ENCODE assay signal across 13 cellular contexts in genomic region chr12:101616027-101616494, GRCh38. TPM values are rescaled to one million over a fixed set of nuclear protein-coding genes. Genes with fewer than 3 reads are reported as not detected.
DNase-seq lines count a peak whose midpoint lies in the region; ATAC-seq and TF ChIP-seq lines count a peak whose summit lies in the region.
"Had no signal": no experiment of that assay in that cellular context is flagged by ENCODE, and none has a peak within 500 bp of the region (broad histone marks: within the 10 kb centered on the region; RNA-seq: fewer than 3 reads in every experiment).

No MANE protein-coding gene starts in this region.

- ATAC-seq in HG02678 (IDR thresholded peaks at IDR 0.05; ENCODE audit: unreplicated experiment), result no peak
- ATAC-seq: stimulated activated naive B cell treated with anti-CD40 and anti-IgM and Interleukin-4, amounts not matched to agents 10 μg/mL and 1 μg/mL and 100 μg/mL, for 72 hours had no signal

- H3K9me2 ChIP-seq in OCI-LY7 (ENCODE audit: insufficient read depth, low read length), result 0 out of 2 replicates have a peak, but pooled peaks cover under 1% of the 10 kb centered on the region

- WGBS in ovary, 3 donors, result 39 to 47% (median 40%) methylated on average over 4 of the region's 4 CpGs

- TF ChIP-seq POLR2A in ovary (IDR thresholded peaks at IDR 0.05), result no peak

- no peak for TF ChIP-seq EP300 in ovary (IDR thresholded peaks at IDR 0.05)

- peak overlapping the region; percentile 36 for H3K4me2 ChIP-seq in OCI-LY7 (ENCODE audit: low read length)

- H3K36me3 ChIP-seq in OCI-LY7 (ENCODE audit: insufficient read depth, low read length) (no peaks in the 10 kb centered on the region), ovary (no peaks in the 10 kb centered on the region)
- no peaks in the 10 kb centered on the region for H3K36me3 ChIP-seq in effector memory CD4-positive, alpha-beta T cell (ENCODE audit: control insufficient read depth, insufficient read depth, low read length)
- H3K36me3 ChIP-seq: SJCRH30 had no signal

- CTCF ChIA-PET in OCI-LY7 (lab: Charles Lee; ENCODE audit: unreplicated experiment), result no interaction called here

- no TSS peak for BruUV-seq in OCI-LY7 (replicated peaks; lab: Mats Ljungman, UMichigan)

- DNase-seq in EH (ENCODE audit: low read depth), result peak; percentile 1
- peak; percentile 23 for DNase-seq in OCI-LY7 (ENCODE audit: low spot score)
- peak; percentile 22 for DNase-seq in fibroblast of villous mesenchyme (ENCODE audit: low read depth)
- peak; percentile 20 for DNase-seq in retinal pigment epithelial cell (ENCODE audit: low read depth)
- DNase-seq in ovary, result no peak
- DNase-seq in effector memory CD4-positive, alpha-beta T cell, result no peak
- no peak for DNase-seq in NCI-H1436 (lab: John Stamatoyannopoulos, UW)
- DNase-seq: H7; SJCRH30; stimulated activated naive B cell treated with anti-CD40 and anti-IgM and Interleukin-4, amounts not matched to agents 10 μg/mL and 1 μg/mL and 100 μg/mL, for 72 hours had no signal

- no peaks in the 10 kb centered on the region for H3K79me2 ChIP-seq in OCI-LY7 (ENCODE audit: insufficient read depth, low read depth, low read length)

- peaks cover 32% of the 10 kb centered on the region for H3K4me1 ChIP-seq in OCI-LY7 (ENCODE audit: insufficient read depth, low read length, poor library complexity, severe bottlenecking)
- no peaks in the 10 kb centered on the region for H3K4me1 ChIP-seq in ovary (ENCODE audit: insufficient read depth)
- H3K4me1 ChIP-seq in effector memory CD4-positive, alpha-beta T cell (ENCODE audit: control insufficient read depth, insufficient read depth, low read length, poor library complexity, severe bottlenecking), result no peaks in the 10 kb centered on the region
- H3K4me1 ChIP-seq: SJCRH30 had no signal

- H3K27ac ChIP-seq in OCI-LY7 (ENCODE audit: low read depth, low read length, poor library complexity, severe bottlenecking), result no peak overlapping the region
- no peak overlapping the region for H3K27ac ChIP-seq in ovary
- H3K27ac ChIP-seq in effector memory CD4-positive, alpha-beta T cell (ENCODE audit: insufficient read depth, low read length, poor library complexity, severe bottlenecking), result no peak overlapping the region
- H3K27ac ChIP-seq: SJCRH30 had no signal

- POLR2A ChIA-PET in OCI-LY7 (lab: Charles Lee), result interaction anchor here (0.8 to 1.3 kb wide), 4 partner anchors 15 to 246 kb away, joined by 3 to 4 read pairs (median 4); partner anchors contain the start of gene MYBPC1

- H3K4me3 ChIP-seq in OCI-LY7 (ENCODE audit: low read depth, low read length, poor library complexity, severe bottlenecking) (no peak overlapping the region), fibroblast of villous mesenchyme (ENCODE audit: low read depth, low read length) (no peak overlapping the region), retinal pigment epithelial cell (ENCODE audit: low read length) (no peak overlapping the region), ovary (no peak overlapping the region)
- H3K4me3 ChIP-seq in effector memory CD4-positive, alpha-beta T cell (ENCODE audit: insufficient read depth, low read depth, low read length, poor library complexity, severe bottlenecking), result no peak overlapping the region
- H3K4me3 ChIP-seq: SJCRH30 had no signal

- intact Hi-C loops in OCI-LY7 (cut with micrococcal nuclease; ENCODE audit: unreplicated experiment) (no loop called here), ovary (cut with DNase I) (no loop called here)

- H3K9me3 ChIP-seq in OCI-LY7 (ENCODE audit: low read length) (no peaks in the 10 kb centered on the region), ovary (no peaks in the 10 kb centered on the region)
- H3K9me3 ChIP-seq in effector memory CD4-positive, alpha-beta T cell (ENCODE audit: control insufficient read depth, low read length), result no peaks in the 10 kb centered on the region
- H3K9me3 ChIP-seq: SJCRH30 had no signal

- no peaks in the 10 kb centered on the region for H3K27me3 ChIP-seq in ovary
- H3K27me3 ChIP-seq in effector memory CD4-positive, alpha-beta T cell (replicated peaks; ENCODE audit: control insufficient read depth, insufficient read depth, low read length, poor library complexity, severe bottlenecking), result no peaks in the 10 kb centered on the region
- H3K27me3 ChIP-seq: SJCRH30 had no signal

- H4K20me1 ChIP-seq in OCI-LY7 (ENCODE audit: insufficient read depth, low read length), result no peaks in the 10 kb centered on the region

- TF ChIP-seq CTCF in OCI-LY7 (conservative IDR thresholded peaks at IDR 0.05; ENCODE audit: low read length) (no peak), fibroblast of villous mesenchyme (IDR thresholded peaks at IDR 0.05; ENCODE audit: insufficient read depth, low read depth, low read length) (no peak), retinal pigment epithelial cell (conservative IDR thresholded peaks at IDR 0.05; ENCODE audit: low read depth, low read length) (no peak), ovary (IDR thresholded peaks at IDR 0.05) (no peak)

- H2AFZ ChIP-seq in OCI-LY7 (ENCODE audit: low read length), result peak overlapping the region; percentile 92

RNA-seq across cellular contexts. Expression of gene MYBPC1, which starts 21.3 kb away (rescaled TPM):
- not detected in 2 replicates for total RNA-seq in OCI-LY7 (2014; rRNA removed; shearing (Covaris generic))
- total RNA-seq in OCI-LY7 (2022) (not detected in 2 replicates), fibroblast of villous mesenchyme (not detected in 2 replicates), ovary (1 to 10 TPM in 2 of 7 donors, under 1 TPM in 3, not detected in 2; 0.18 to 2.2 (median 0.92) TPM)
- polyA plus RNA-seq in ovary, result not detected
- total RNA-seq: activated T-helper 2 cell treated with anti-CD3 and anti-CD28 coated beads, Interferon-gamma antibody, Interleukin-2, Interleukin-4, amounts not matched to agents 10 μg/mL and 5 μg/mL and 100 μg/mL, durations not matched to agents 14 hours and 24 hours and 36 hours; H7; osteoblast; SJCRH30 had no signal

Comparison
In these comparisons a context has a peak if more than half of its experiments do, and no peak if none do; other contexts are left out.
1. DNase-seq: peak in EH (single experiment), OCI-LY7 (single experiment), fibroblast of villous mesenchyme (single experiment) and retinal pigment epithelial cell (single experiment); none in ovary (0 of 5), effector memory CD4-positive, alpha-beta T cell (0 of 3) and NCI-H1436 (single experiment).